In the genomic region with DNA sequence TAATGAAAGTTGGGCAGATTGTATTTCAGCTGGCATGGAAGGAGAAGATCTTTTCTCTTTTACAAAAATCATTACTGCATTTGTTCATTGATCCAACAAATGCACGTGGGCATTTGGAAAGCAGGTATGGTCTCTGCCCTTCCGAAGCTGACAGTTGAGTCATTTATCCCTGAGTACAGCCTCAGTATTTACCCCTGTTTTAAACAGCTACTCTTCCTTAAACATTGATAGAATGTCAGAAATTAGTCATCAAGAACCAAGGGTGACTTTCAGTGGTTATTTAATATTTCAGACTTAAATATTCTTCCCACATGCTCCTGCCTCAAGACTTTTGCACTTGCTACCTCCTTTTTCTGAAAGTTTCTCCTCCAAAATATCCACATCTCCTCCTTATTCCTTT, we compare ENCODE assay signal across 17 cellular contexts.
DNase-seq lines count a peak whose midpoint lies in the region; ATAC-seq and TF ChIP-seq lines count a peak whose summit lies in the region.
"Had no signal": no experiment of that assay in that cellular context is flagged by ENCODE, and none has a peak within 500 bp of the region (broad histone marks: within the 10 kb centered on the region; RNA-seq: fewer than 3 reads in every experiment).

No MANE protein-coding gene starts in this region.

- no peak for TF ChIP-seq POLR2A in GM18505 (IDR thresholded peaks at IDR 0.05; ENCODE audit: borderline replicate concordance, extremely low read depth, insufficient read depth, insufficient read length)

- H3K4me1 ChIP-seq in hepatocyte (ENCODE audit: insufficient read depth) = no peaks in the 10 kb centered on the region
- H3K4me1 ChIP-seq: parathyroid adenoma had no signal

- no peaks in the 10 kb centered on the region for H3K9me2 ChIP-seq in hepatocyte (replicated peaks; ENCODE audit: insufficient read depth)

- peak; percentile 87 for ATAC-seq in GM19467 (IDR thresholded peaks at IDR 0.05; ENCODE audit: unreplicated experiment)
- ATAC-seq in HG02970 (IDR thresholded peaks at IDR 0.05; ENCODE audit: low FRiP score, unreplicated experiment) = peak; percentile 77
- no peak for ATAC-seq in GM18505 (IDR thresholded peaks at IDR 0.05; ENCODE audit: unreplicated experiment)

- peak; percentile 5 for DNase-seq in GM06990 (ENCODE audit: extremely low read depth, insufficient read length)
- DNase-seq in LHCN-M2 (ENCODE audit: low read depth) = peak; percentile 33
- no peak for DNase-seq in GDM1 (lab: John Stamatoyannopoulos, UW)
- DNase-seq in RKO (ENCODE audit: low spot score) = no peak
- DNase-seq in hepatocyte (ENCODE audit: low spot score) = no peak
- DNase-seq: activated CD4-positive, alpha-beta T cell treated with anti-CD3 and anti-CD28 coated beads, Interleukin-2, amount 50 U/mL, for 4 hours; activated effector memory CD4-positive, alpha-beta T cell treated with Interleukin-2 at 50 U/mL for 16 hours; DMS79 treated with DMSO at 0.1 percent for 48 hours; foreskin melanocyte; islet precursor cell; NCI-H1105 treated with DMSO at 0.1 percent for 48 hours; NCI-H446 treated with DMSO at 0.1 percent for 48 hours; stimulated activated CD4-positive, alpha-beta T cell treated with anti-CD3 and anti-CD28 coated beads, Interleukin-15, amount 100 ng/mL, for 24 hours had no signal

- H3K36me3 ChIP-seq in GM06990 (ENCODE audit: control insufficient read depth, insufficient read depth, low read length) (no peaks in the 10 kb centered on the region), hepatocyte (replicated peaks; ENCODE audit: insufficient read depth, low read depth) (no peaks in the 10 kb centered on the region)

- H3K27ac ChIP-seq in hepatocyte = no peak overlapping the region
- H3K27ac ChIP-seq: parathyroid adenoma had no signal

- no peak for TF ChIP-seq CTCF in GM06990 (IDR thresholded peaks at IDR 0.05; ENCODE audit: insufficient read depth, low read length, poor library complexity, severe bottlenecking)
- no peak for TF ChIP-seq CTCF in hepatocyte (IDR thresholded peaks at IDR 0.05; ENCODE audit: poor library complexity)

- no peak overlapping the region for H3K4me2 ChIP-seq in hepatocyte

- no peak overlapping the region for H3K4me3 ChIP-seq in GM06990 (replicated peaks; ENCODE audit: low read depth, low read length)
- H3K4me3 ChIP-seq in hepatocyte = no peak overlapping the region

- no peaks in the 10 kb centered on the region; the same call in 1 of the 2 replicates for H3K27me3 ChIP-seq in GM06990 (replicated peaks; ENCODE audit: control insufficient read depth, insufficient read depth, low read length)
- H3K27me3 ChIP-seq in hepatocyte = no peaks in the 10 kb centered on the region

- no peaks in the 10 kb centered on the region for H4K20me1 ChIP-seq in hepatocyte (ENCODE audit: insufficient read depth, poor library complexity, severe bottlenecking)

- 66% methylated on average over 2 of the region's 2 CpGs for WGBS in hepatocyte (ENCODE audit: low lambda C conversion rate, missing lambda C conversion rate)

- no peaks in the 10 kb centered on the region for H3K9me3 ChIP-seq in hepatocyte (ENCODE audit: low read depth)

- H2AFZ ChIP-seq in hepatocyte = no peak overlapping the region
- H2AFZ ChIP-seq: parathyroid adenoma had no signal

- H3K79me2 ChIP-seq in hepatocyte = no peaks in the 10 kb centered on the region
- H3K79me2 ChIP-seq: parathyroid adenoma had no signal

Comparison
In these comparisons a context has a peak if more than half of its experiments do, and no peak if none do; other contexts are left out.
1. DNase-seq: peak in GM06990 (single experiment) and LHCN-M2 (single experiment); none in GDM1 (single experiment), RKO (single experiment) and hepatocyte (single experiment).